In the genomic region with DNA sequence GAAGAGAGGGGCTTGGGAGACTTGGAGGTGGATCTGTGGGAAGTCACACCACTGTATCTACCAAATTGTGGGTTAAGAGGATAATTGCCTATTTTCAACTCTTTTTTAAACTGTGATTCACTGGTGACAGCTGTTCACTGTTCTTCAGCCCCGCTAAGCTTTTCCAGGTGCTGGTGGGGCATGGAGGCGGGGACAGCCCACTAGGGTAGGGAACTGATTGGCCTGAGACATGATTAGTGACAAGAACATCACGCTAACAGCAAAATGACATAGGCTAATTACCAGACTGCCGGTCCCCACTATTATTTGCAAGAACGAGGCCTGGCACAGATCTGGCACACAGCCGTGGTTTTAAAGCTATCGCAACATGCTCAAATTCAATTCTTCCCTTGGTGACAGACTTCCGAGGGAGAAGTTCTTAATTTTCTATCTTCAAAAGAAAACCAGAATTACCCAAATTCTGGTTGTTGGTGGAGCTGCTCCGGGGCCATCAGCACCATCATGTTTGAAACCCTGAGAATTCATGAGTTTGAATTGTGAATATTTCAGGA, we compare ENCODE assay signal across 1 cellular context.
TF ChIP-seq lines count a peak whose summit lies in the region.

No MANE protein-coding gene starts in this region.

TF ChIP-seq in H1, 55 proteins besides CTCF, POLR2A, EP300 and RAD21 (continued from another document):
- TF ChIP-seq BACH1 (IDR thresholded peaks at IDR 0.05; ENCODE audit: low read length), result no peak
- no peak for TF ChIP-seq SP1 (IDR thresholded peaks at IDR 0.05; ENCODE audit: low read depth, low read length)
